19 cellular contexts compared by ENCODE assay signal in genomic region chr6:41572613-41573012, GRCh38.
"Had no signal": no experiment of that assay in that cellular context is flagged by ENCODE, and none has a peak within 500 bp of the region (broad histone marks: within the 10 kb centered on the region; RNA-seq: fewer than 3 reads in every experiment).

No MANE protein-coding gene starts in this region.

- DNase-seq: activated CD4-positive, alpha-beta T cell treated with anti-CD3 and anti-CD28 coated beads, Interleukin-2, amount 50 U/mL, for 4 hours; activated naive CD8-positive, alpha-beta T cell treated with anti-CD3 and anti-CD28 coated beads, Interleukin-2, amount 10 ng/mL, durations not matched to agents 7 days and 5 days; activated T-cell treated with anti-CD3 and anti-CD28 coated beads, Interleukin-2, amount 50 U/mL, for 72 hours; amygdala; body of pancreas; central memory CD4-positive, alpha-beta T cell; foreskin keratinocyte; hippocampal formation; left colon; midbrain; right lobe of liver; small intestine; stimulated activated CD4-positive, alpha-beta T cell treated with anti-CD3 and anti-CD28 coated beads, Interleukin-15, amount 100 ng/mL, for 24 hours; stimulated activated CD4-positive, alpha-beta T cell treated with anti-CD3 and anti-CD28 coated beads, Interleukin-4, amount 100 ng/mL, for 1 hour; SW 1271; T-helper 2 cell; WERI-Rb-1 had no signal

- H3K9me3 ChIP-seq: body of pancreas, pancreas, right lobe of liver had no signal

- H3K4me3 Mint-ChIP-seq: activated naive CD8-positive, alpha-beta T cell treated with anti-CD3 and anti-CD28 coated beads, Interleukin-2, amount 10 ng/mL, durations not matched to agents 7 days and 5 days; activated T-cell treated with anti-CD3 and anti-CD28 coated beads, Interleukin-2, amount 50 U/mL, for 72 hours had no signal

- H3K27ac ChIP-seq: body of pancreas, foreskin keratinocyte, pancreas, WERI-Rb-1 had no signal

- H3K4me1 ChIP-seq: foreskin keratinocyte had no signal

- H3K9me3 Mint-ChIP-seq: activated naive CD8-positive, alpha-beta T cell treated with anti-CD3 and anti-CD28 coated beads, Interleukin-2, amount 10 ng/mL, durations not matched to agents 7 days and 5 days; activated T-cell treated with anti-CD3 and anti-CD28 coated beads, Interleukin-2, amount 50 U/mL, for 72 hours had no signal

- H3K27me3 ChIP-seq: body of pancreas, foreskin keratinocyte, pancreas, right lobe of liver had no signal

- H3K27ac Mint-ChIP-seq: activated naive CD8-positive, alpha-beta T cell treated with anti-CD3 and anti-CD28 coated beads, Interleukin-2, amount 10 ng/mL, durations not matched to agents 7 days and 5 days; activated T-cell treated with anti-CD3 and anti-CD28 coated beads, Interleukin-2, amount 50 U/mL, for 72 hours had no signal

- H3K4me3 ChIP-seq: body of pancreas, lung, pancreas, right lobe of liver had no signal

- H3K36me3 ChIP-seq: pancreas, right lobe of liver had no signal
